ENCODE assay signal across 24 cellular contexts in the genomic region with DNA sequence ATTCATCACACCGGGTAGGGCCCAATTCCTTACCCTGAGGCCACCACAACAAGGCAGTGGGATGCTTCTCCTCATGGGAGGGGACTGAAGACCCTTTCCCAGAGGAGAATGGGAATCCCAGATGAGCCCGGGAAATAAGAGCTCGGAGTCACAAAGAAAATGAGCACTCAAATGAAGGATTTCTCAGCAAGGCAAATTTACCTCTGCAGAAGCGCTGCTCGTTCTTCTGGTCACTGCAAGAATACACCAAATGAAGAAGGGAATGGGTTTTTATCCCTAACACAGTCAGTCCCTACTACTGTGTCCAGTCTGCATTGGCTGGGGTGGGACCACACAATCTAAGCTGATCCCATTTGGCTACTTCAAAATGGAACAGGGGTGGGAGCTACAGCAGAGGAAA.
"Had no signal": no experiment of that assay in that cellular context is flagged by ENCODE, and none has a peak within 500 bp of the region (broad histone marks: within the 10 kb centered on the region; RNA-seq: fewer than 3 reads in every experiment).

No MANE protein-coding gene starts in this region.

- H3K27me3 ChIP-seq: left lung, pancreas, sigmoid colon, spleen, tibial nerve, uterus had no signal

- DNase-seq: hypothalamus; immature natural killer cell; kidney; left colon; left lung; midbrain; mucosa of descending colon; naive thymus-derived CD4-positive, alpha-beta T cell; nucleus accumbens; pancreas; retina; right cardiac atrium; sigmoid colon; small intestine; spleen; stimulated activated CD4-positive, alpha-beta T cell treated with anti-CD3 and anti-CD28 coated beads, Interleukin-4, amount 100 ng/mL, for 24 hours; stimulated activated naive CD4-positive, alpha-beta T cell; uterus had no signal

- H3K4me3 ChIP-seq: left lung, lung, mucosa of descending colon, pancreas, prostate gland, sigmoid colon, spleen, tibial nerve, uterus had no signal

- H3K4me1 ChIP-seq: left lung, pancreas, prostate gland, sigmoid colon, tibial nerve, uterus had no signal

- H3K36me3 ChIP-seq: left lung, pancreas, prostate gland, sigmoid colon, spleen, tibial nerve, uterus had no signal

- H3K27ac ChIP-seq: left lung, pancreas, prostate gland, sigmoid colon, spleen, tibial nerve, uterus had no signal

- FAIRE-seq: islet of Langerhans, kidney, pancreas, small intestine had no signal

- H3K9me3 ChIP-seq: pancreas, prostate gland had no signal

- ATAC-seq: left colon; left lung; mucosa of descending colon; naive thymus-derived CD4-positive, alpha-beta T cell; natural killer cell treated with Interleukin-12 subunit alpha and Interleukin-12 subunit beta and Interleukin-15 and Interleukin-18, amount 100 ng/mL, for 72 hours; pancreas; right cardiac atrium; stimulated activated effector memory CD8-positive, alpha-beta T cell treated with anti-CD3 and anti-CD28 coated beads, Interleukin-12 subunit alpha, Interleukin-12 subunit beta, amount 100 ng/mL, for 72 hours had no signal
